Comparison of ENCODE assay signal across 17 cellular contexts in genomic region chr14:95956601-95957460, GRCh38.
DNase-seq lines count a peak whose midpoint lies in the region; ATAC-seq and TF ChIP-seq lines count a peak whose summit lies in the region.
"Had no signal": no experiment of that assay in that cellular context is flagged by ENCODE, and none has a peak within 500 bp of the region (broad histone marks: within the 10 kb centered on the region; RNA-seq: fewer than 3 reads in every experiment).

No MANE protein-coding gene starts in this region.

- H3K4me3 ChIP-seq in NT2/D1 (ENCODE audit: insufficient read length, low read depth) (no peak overlapping the region), epithelial cell of proximal tubule (ENCODE audit: low read depth, low read length) (no peak overlapping the region), parathyroid adenoma (ENCODE audit: low read depth, low read length) (no peak overlapping the region), heart right ventricle (no peak overlapping the region)
- H3K4me3 ChIP-seq: GM23248, K562, PC-9 had no signal

- H3K4me1 ChIP-seq in NT2/D1 (ENCODE audit: insufficient read depth, insufficient read length): peaks cover 2% of the 10 kb centered on the region
- H3K4me1 ChIP-seq in parathyroid adenoma: peaks cover 18% of the 10 kb centered on the region
- no peaks in the 10 kb centered on the region for H3K4me1 ChIP-seq in heart right ventricle

- H3K4me1 Mint-ChIP-seq in endothelial cell (ENCODE audit: unreplicated experiment): no peaks in the 10 kb centered on the region

- no peaks in the 10 kb centered on the region for H3K9me3 Mint-ChIP-seq in endothelial cell (ENCODE audit: unreplicated experiment)

- DNase-seq in NT2/D1 (ENCODE audit: low read depth, low spot score) (no peak), epithelial cell of proximal tubule (ENCODE audit: low read depth) (peak; percentile 39), endothelial cell (ENCODE audit: low spot score) (no peak), iPS-NIHi7 (ENCODE audit: extremely low spot score) (no peak), heart right ventricle (no peak)
- DNase-seq: C1 segment of cervical spinal cord, DMS79, GM23248, NCI-H1105, NCI-H1694, NCI-H2081 treated with DMSO at 0.1 percent for 48 hours, NCI-H510A treated with DMSO at 0.1 percent for 48 hours, PC-9 had no signal

- intact Hi-C loops in heart right ventricle (cut with DNase I): no loop called here

- no peaks in the 10 kb centered on the region for H3K79me2 ChIP-seq in parathyroid adenoma

- peak overlapping the region; percentile 38 for H2AFZ ChIP-seq in parathyroid adenoma
- H2AFZ ChIP-seq: GM23248, PC-9 had no signal

- H3K9me3 ChIP-seq in NT2/D1 (ENCODE audit: insufficient read depth, low read length) (no peaks in the 10 kb centered on the region), parathyroid adenoma (ENCODE audit: control insufficient read depth, low read length) (no peaks in the 10 kb centered on the region), heart right ventricle (no peaks in the 10 kb centered on the region)

- H3K27me3 ChIP-seq in NT2/D1 (ENCODE audit: insufficient read depth, insufficient read length): no peaks in the 10 kb centered on the region
- no peaks in the 10 kb centered on the region for H3K27me3 ChIP-seq in parathyroid adenoma (ENCODE audit: control insufficient read depth, insufficient read depth, low read length)
- H3K27me3 ChIP-seq in heart right ventricle: peaks cover 0 to 36% (median 7%) of the 10 kb centered on the region in 7 donors

- no peaks in the 10 kb centered on the region for H3K36me3 Mint-ChIP-seq in endothelial cell (ENCODE audit: low read depth, unreplicated experiment)

- no peak for TF ChIP-seq CTCF in epithelial cell of proximal tubule (conservative IDR thresholded peaks at IDR 0.05; ENCODE audit: low read depth, low read length)
- TF ChIP-seq CTCF in parathyroid adenoma (IDR thresholded peaks at IDR 0.05): no peak
- no peak for TF ChIP-seq CTCF in endothelial cell (IDR thresholded peaks at IDR 0.05; ENCODE audit: unreplicated experiment)
- no peak for TF ChIP-seq CTCF in heart right ventricle (IDR thresholded peaks at IDR 0.05)

- H3K9ac ChIP-seq in NT2/D1 (ENCODE audit: insufficient read length, low read depth) (peak overlapping the region; percentile 16), parathyroid adenoma (no peak overlapping the region)
- H3K9ac ChIP-seq: GM23248 had no signal

- H3K36me3 ChIP-seq in NT2/D1 (ENCODE audit: insufficient read depth, insufficient read length, low read length) (no peaks in the 10 kb centered on the region), parathyroid adenoma (ENCODE audit: control insufficient read depth, insufficient read depth, low read length) (no peaks in the 10 kb centered on the region), heart right ventricle (no peaks in the 10 kb centered on the region)

- no peak overlapping the region for H3K27ac Mint-ChIP-seq in endothelial cell (ENCODE audit: unreplicated experiment)

- H3K4me3 Mint-ChIP-seq in endothelial cell (ENCODE audit: unreplicated experiment): no peak overlapping the region

- no peak overlapping the region for H3K4me2 ChIP-seq in parathyroid adenoma (ENCODE audit: low read length)
- H3K4me2 ChIP-seq: PC-9 had no signal

- H3K27me3 Mint-ChIP-seq in endothelial cell (ENCODE audit: unreplicated experiment): no peaks in the 10 kb centered on the region

- ATAC-seq in GM18907 (IDR thresholded peaks at IDR 0.05; ENCODE audit: unreplicated experiment): peak; percentile 43
- ATAC-seq in GM21447 (IDR thresholded peaks at IDR 0.05; ENCODE audit: unreplicated experiment): no peak
- ATAC-seq in heart right ventricle: no peak
- ATAC-seq: K562 had no signal

- 66 to 69% methylated on average over 5 of the region's 5 CpGs for WGBS in heart right ventricle, 2 donors

- H3K27ac ChIP-seq in parathyroid adenoma (no peak overlapping the region), heart right ventricle (no peak overlapping the region)
- H3K27ac ChIP-seq: GM23248, PC-9 had no signal
